In genomic region chr17:81648013-81648706, GRCh38 we compare ENCODE assay signal across 20 cellular contexts. TPM values are rescaled to one million over a fixed set of nuclear protein-coding genes. Genes with fewer than 3 reads are reported as not detected.
DNase-seq lines count a peak whose midpoint lies in the region; ATAC-seq and TF ChIP-seq lines count a peak whose summit lies in the region.
"Had no signal": no experiment of that assay in that cellular context is flagged by ENCODE, and none has a peak within 500 bp of the region (broad histone marks: within the 10 kb centered on the region; RNA-seq: fewer than 3 reads in every experiment).

No MANE protein-coding gene starts in this region.

- no peak overlapping the region for H4K5ac ChIP-seq in H9 (ENCODE audit: insufficient read length, low read depth, low read length)

- H3K4ac ChIP-seq in H9 (ENCODE audit: low read depth, low read length), result no peak overlapping the region

- H3K27ac ChIP-seq in H9 (ENCODE audit: insufficient read length, low read depth, low read length), result no peak overlapping the region
- H3K27ac ChIP-seq in ectodermal cell (ENCODE audit: insufficient read depth, low read depth, low read length, poor library complexity, severe bottlenecking), result no peak overlapping the region
- H3K27ac ChIP-seq: cardiac muscle cell, esophagus muscularis mucosa had no signal

- H3K4me2 ChIP-seq in H9 (ENCODE audit: insufficient read depth, insufficient read length, low read length), result no peak overlapping the region

- TF ChIP-seq CTCF in H9 (conservative IDR thresholded peaks at IDR 0.05) (no peak), progenitor cell of endocrine pancreas (IDR thresholded peaks at IDR 0.05; ENCODE audit: unreplicated experiment) (no peak)

- peak overlapping the region in 1 of 2 experiments; percentile 48; a peak in 2 of 5 replicates for H3K4me3 Mint-ChIP-seq in H9
- H3K4me3 Mint-ChIP-seq in progenitor cell of endocrine pancreas (ENCODE audit: low read depth), result no peak overlapping the region
- H3K4me3 Mint-ChIP-seq: activated B cell treated with CpG ODN at 0.5 μM for 24 hours; activated CD4-positive, alpha-beta memory T cell treated with anti-CD3 and anti-CD28 coated beads for 36 hours; type B pancreatic cell had no signal

- no peaks in the 10 kb centered on the region for H3K79me2 ChIP-seq in H9 (ENCODE audit: insufficient read depth, low read length)

- no peak overlapping the region for H3K9ac ChIP-seq in H9 (ENCODE audit: extremely low read depth, insufficient read length, low read length)

- H3K79me1 ChIP-seq in H9 (ENCODE audit: insufficient read depth, low read depth, low read length, poor library complexity, severe bottlenecking), result no peaks in the 10 kb centered on the region

- H2AK5ac ChIP-seq in H9 (ENCODE audit: insufficient read length, low read length), result no peak overlapping the region

- no peak overlapping the region for H3T11ph ChIP-seq in H9 (ENCODE audit: low read length)

- H2BK12ac ChIP-seq in H9 (ENCODE audit: insufficient read length, low read depth, low read length), result no peak overlapping the region

- no peak overlapping the region for H2AFZ ChIP-seq in H9 (ENCODE audit: low read length)

- no peak overlapping the region for H3K14ac ChIP-seq in H9 (ENCODE audit: insufficient read depth, low read length)

- H3K56ac ChIP-seq in H9 (ENCODE audit: insufficient read length, low read depth, low read length), result no peak overlapping the region

- H3K9me3 Mint-ChIP-seq in H9 (no peaks in the 10 kb centered on the region; a peak in 2 of 5 replicates), progenitor cell of endocrine pancreas (ENCODE audit: low read depth) (no peaks in the 10 kb centered on the region)
- H3K9me3 Mint-ChIP-seq: activated B cell treated with CpG ODN at 0.5 μM for 24 hours; activated CD4-positive, alpha-beta memory T cell treated with anti-CD3 and anti-CD28 coated beads for 36 hours; type B pancreatic cell had no signal

- H3K18ac ChIP-seq in H9 (ENCODE audit: insufficient read length, low read depth, low read length), result no peak overlapping the region

- H3K4me1 ChIP-seq in H9 (ENCODE audit: insufficient read depth, low read length) (no peaks in the 10 kb centered on the region), ectodermal cell (ENCODE audit: control insufficient read depth, insufficient read depth, low read length) (peaks cover 4% of the 10 kb centered on the region)

- no peak overlapping the region for H4K91ac ChIP-seq in H9 (ENCODE audit: insufficient read length, low read depth, low read length)

- WGBS in H9 (ENCODE audit: extremely low coverage, insufficient read length, low lambda C conversion rate), result no CpG with 5 or more reads among the region's 78 CpGs
- 5% methylated on average over 77 to 78 of the region's 78 CpGs for WGBS in ectodermal cell, 2 experiments

- H3K27ac Mint-ChIP-seq in H9 (no peak overlapping the region), progenitor cell of endocrine pancreas (no peak overlapping the region)
- H3K27ac Mint-ChIP-seq: activated B cell treated with CpG ODN at 0.5 μM for 24 hours; activated CD4-positive, alpha-beta memory T cell treated with anti-CD3 and anti-CD28 coated beads for 36 hours; type B pancreatic cell had no signal

- H3K27me3 Mint-ChIP-seq in H9 (ENCODE audit: low read depth) (no peaks in the 10 kb centered on the region; the same call in 1 of the 2 replicates), progenitor cell of endocrine pancreas (peaks cover 10% of the 10 kb centered on the region)

- no peaks in the 10 kb centered on the region for H3K23me2 ChIP-seq in H9 (ENCODE audit: insufficient read length, low read depth, low read length, poor library complexity, severe bottlenecking)

- ATAC-seq in HG03159 (IDR thresholded peaks at IDR 0.05; ENCODE audit: unreplicated experiment), result no peak
- no peak for ATAC-seq in HG03342 (IDR thresholded peaks at IDR 0.05; ENCODE audit: unreplicated experiment)
- ATAC-seq in GM21381 (IDR thresholded peaks at IDR 0.05; ENCODE audit: unreplicated experiment), result no peak

- H3K23ac ChIP-seq in H9 (ENCODE audit: insufficient read length, low read depth, low read length), result no peak overlapping the region

- H3K27me3 ChIP-seq in H9 (ENCODE audit: insufficient read depth, low read length) (no peaks in the 10 kb centered on the region; the same call in 1 of the 2 replicates), ectodermal cell (ENCODE audit: control insufficient read depth, insufficient read depth, low read length, poor library complexity, severe bottlenecking) (peaks cover 29% of the 10 kb centered on the region)

- no peak overlapping the region for H2BK120ac ChIP-seq in H9 (ENCODE audit: low read depth, low read length, poor library complexity, severe bottlenecking)

- DNase-seq in D341Med (ENCODE audit: low spot score), result peak; percentile 52
- peak; percentile 47 for DNase-seq in H9
- peak; percentile 77 for DNase-seq in iPS-NIHi11 (ENCODE audit: low spot score)
- no peak for DNase-seq in progenitor cell of endocrine pancreas (ENCODE audit: low spot score, unreplicated experiment)
- DNase-seq: activated B cell treated with CpG ODN at 0.5 μM for 24 hours; activated CD4-positive, alpha-beta memory T cell treated with anti-CD3 and anti-CD28 coated beads for 36 hours; activated T-cell treated with anti-CD3 and anti-CD28 coated beads for 4 hours; MV-4-11; NCI-H1930; NCI-H510A; NK-92 treated with Interleukin-12 subunit alpha and Interleukin-12 subunit beta, amount 100 ng/mL, for 24 hours; stimulated activated CD4-positive, alpha-beta T cell treated with anti-CD3 and anti-CD28 coated beads, Interleukin-4, amount 100 ng/mL, for 4 hours had no signal

- H3K9me3 ChIP-seq in H9 (ENCODE audit: control insufficient read depth, low read depth, low read length), result no peaks in the 10 kb centered on the region
- no peaks in the 10 kb centered on the region for H3K9me3 ChIP-seq in ectodermal cell (ENCODE audit: control insufficient read depth, low read length)

- H2BK20ac ChIP-seq in H9 (ENCODE audit: low read depth, low read length, poor library complexity, severe bottlenecking), result no peak overlapping the region

- no peaks in the 10 kb centered on the region for H3K36me3 ChIP-seq in ectodermal cell (ENCODE audit: control insufficient read depth, insufficient read depth, low read length)
- H3K36me3 ChIP-seq: cardiac muscle cell, esophagus muscularis mucosa had no signal

- peak overlapping the region; percentile 22 for H3K4me3 ChIP-seq in ectodermal cell (ENCODE audit: insufficient read depth, low read depth, low read length)
- H3K4me3 ChIP-seq: cardiac muscle cell, esophagus muscularis mucosa had no signal

- H3K36me3 Mint-ChIP-seq in H9 (ENCODE audit: insufficient read depth in 1 of 3, low read depth in 3 of 3) (no peaks in the 10 kb centered on the region), progenitor cell of endocrine pancreas (ENCODE audit: insufficient read depth) (no peaks in the 10 kb centered on the region)
- H3K36me3 Mint-ChIP-seq: activated CD4-positive, alpha-beta memory T cell treated with anti-CD3 and anti-CD28 coated beads for 36 hours; type B pancreatic cell had no signal

- no peaks in the 10 kb centered on the region for H4K20me1 ChIP-seq in H9 (ENCODE audit: control insufficient read depth, insufficient read depth, insufficient read length)

- H4K8ac ChIP-seq in H9 (replicated peaks; ENCODE audit: insufficient read length, low read depth, low read length), result no peak overlapping the region

- no peak overlapping the region for H2BK15ac ChIP-seq in H9 (ENCODE audit: low read depth, low read length)

- no peak overlapping the region for H2BK5ac ChIP-seq in H9 (ENCODE audit: insufficient read length, low read length)

- H3K4me1 Mint-ChIP-seq in H9, result peaks cover 8 to 10% of the 10 kb centered on the region in 2 experiments; a peak in 3 of 4 replicates
- H3K4me1 Mint-ChIP-seq in progenitor cell of endocrine pancreas (ENCODE audit: low read depth), result peaks cover 1% of the 10 kb centered on the region

RNA-seq across cellular contexts. Expression of gene PDE6G, which starts 8.2 kb away (rescaled TPM):
- 5.7 TPM in 2 replicates for total RNA-seq in H9 (2021)
- polyA plus RNA-seq in ectodermal cell (2013, experiment 1 of 4), result 1.1 TPM
- polyA plus RNA-seq in ectodermal cell (2013, experiment 2 of 4), result not detected
- not detected for polyA plus RNA-seq in ectodermal cell (2013, experiment 3 of 4)
- not detected for polyA plus RNA-seq in ectodermal cell (2013, experiment 4 of 4)
- 0.50 TPM in 1 of 2 replicates, not detected in the other for total RNA-seq in progenitor cell of endocrine pancreas
- total RNA-seq: SK-MEL-5 had no signal

RNA-seq across cellular contexts. Expression of gene TSPAN10, which starts 11.2 kb away (rescaled TPM):
- total RNA-seq in H9 (2021) (1.2 and 1.4 TPM in 2 replicates), progenitor cell of endocrine pancreas (4.0 and 4.4 TPM in 2 replicates)
- 3.7 TPM for polyA plus RNA-seq in ectodermal cell (2013, experiment 1 of 4)
- 4.8 TPM for polyA plus RNA-seq in ectodermal cell (2013, experiment 2 of 4)
- 3.7 TPM for polyA plus RNA-seq in ectodermal cell (2013, experiment 3 of 4)
- polyA plus RNA-seq in ectodermal cell (2013, experiment 4 of 4), result 4.3 TPM

RNA-seq across cellular contexts. Expression of gene NPLOC4, which starts 11.2 kb away (rescaled TPM):
- total RNA-seq in H9 (2021) (103 and 104 TPM in 2 replicates), progenitor cell of endocrine pancreas (93.8 and 102 TPM in 2 replicates)
- 75.5 TPM for polyA plus RNA-seq in ectodermal cell (2013, experiment 1 of 4)
- 84.4 TPM for polyA plus RNA-seq in ectodermal cell (2013, experiment 2 of 4)
- 51.4 TPM for polyA plus RNA-seq in ectodermal cell (2013, experiment 3 of 4)
- 57.5 TPM for polyA plus RNA-seq in ectodermal cell (2013, experiment 4 of 4)

RNA-seq across cellular contexts. Expression of gene OXLD1, which starts 18.2 kb away (rescaled TPM):
- total RNA-seq in H9 (2021), result 20.2 and 25.0 TPM in 2 replicates
- 27.3 TPM for polyA plus RNA-seq in ectodermal cell (2013, experiment 1 of 4)
- 23.2 TPM for polyA plus RNA-seq in ectodermal cell (2013, experiment 2 of 4)
- 26.6 TPM for polyA plus RNA-seq in ectodermal cell (2013, experiment 3 of 4)
- polyA plus RNA-seq in ectodermal cell (2013, experiment 4 of 4), result 37.0 TPM
- 18.6 and 23.6 TPM in 2 replicates for total RNA-seq in progenitor cell of endocrine pancreas

RNA-seq across cellular contexts. Expression of gene CCDC137, which starts 18.4 kb away (rescaled TPM):
- total RNA-seq in H9 (2021) (57.5 and 60.8 TPM in 2 replicates), progenitor cell of endocrine pancreas (24.8 and 26.6 TPM in 2 replicates)
- 39.7 TPM for polyA plus RNA-seq in ectodermal cell (2013, experiment 1 of 4)
- 34.3 TPM for polyA plus RNA-seq in ectodermal cell (2013, experiment 2 of 4)
- 30.9 TPM for polyA plus RNA-seq in ectodermal cell (2013, experiment 3 of 4)
- polyA plus RNA-seq in ectodermal cell (2013, experiment 4 of 4), result 32.6 TPM
